ENCODE assay signal across 24 cellular contexts in genomic region chr6:47404436-47404835, GRCh38.
DNase-seq lines count a peak whose midpoint lies in the region; ATAC-seq, FAIRE-seq and TF ChIP-seq lines count a peak whose summit lies in the region.
"Had no signal": no experiment of that assay in that cellular context is flagged by ENCODE, and none has a peak within 500 bp of the region (broad histone marks: within the 10 kb centered on the region; RNA-seq: fewer than 3 reads in every experiment).

No MANE protein-coding gene starts in this region.

- H3K9ac ChIP-seq in HepG2 (ENCODE audit: insufficient read depth, low read depth, low read length) (no peak overlapping the region), mucosa of rectum (ENCODE audit: low read depth in 1 of 2, low read length in 2 of 2) (no peak overlapping the region)
- H3K9ac ChIP-seq: KMS-11 had no signal

- no peak overlapping the region for H3K4me2 ChIP-seq in HepG2 (ENCODE audit: low read depth, low read length)
- H3K4me2 ChIP-seq in PC-9, result peak overlapping the region; percentile 64
- H3K4me2 ChIP-seq: KMS-11 had no signal

- ATAC-seq in HepG2 (no peak), right lobe of liver (no peak)

- no peaks in the 10 kb centered on the region for H3K9me2 ChIP-seq in PC-9 (ENCODE audit: insufficient read depth)

- in situ Hi-C loops in HepG2 (cut with HindIII; ENCODE audit: extremely low pct_ligation_motif_present, low pct_unique_long_range_greater_than_20kb), result no loop called here

- no peaks in the 10 kb centered on the region for H3K36me3 ChIP-seq in HepG2 (replicated peaks in 1 of 2; ENCODE audit: control insufficient read depth in 1 of 2, insufficient read depth in 2 of 2, low read length in 2 of 2)
- H3K36me3 ChIP-seq in right lobe of liver, result no peaks in the 10 kb centered on the region
- H3K36me3 ChIP-seq in PC-9 (ENCODE audit: low read depth), result no peaks in the 10 kb centered on the region
- no peaks in the 10 kb centered on the region for H3K36me3 ChIP-seq in mucosa of rectum (ENCODE audit: control insufficient read depth in 2 of 2, insufficient read depth in 2 of 2, low read length in 2 of 2)
- no peaks in the 10 kb centered on the region for H3K36me3 ChIP-seq in stomach
- H3K36me3 ChIP-seq: BE2C, SJSA1 had no signal

- H3K4me1 ChIP-seq in HepG2 (ENCODE audit: insufficient read depth, low read length), result peaks cover 10% of the 10 kb centered on the region
- H3K4me1 ChIP-seq in right lobe of liver, result no peaks in the 10 kb centered on the region
- H3K4me1 ChIP-seq in PC-9 (replicated peaks; ENCODE audit: insufficient read depth), result peaks cover 62% of the 10 kb centered on the region
- H3K4me1 ChIP-seq in mucosa of rectum (ENCODE audit: control insufficient read depth in 2 of 2, insufficient read depth in 2 of 2, low read length in 2 of 2), result peaks cover 15 to 45% of the 10 kb centered on the region in 2 donors
- peaks cover 0 to 15% (median 4%) of the 10 kb centered on the region in 4 donors for H3K4me1 ChIP-seq in stomach
- H3K4me1 ChIP-seq: BE2C, SJSA1 had no signal

- H3K79me2 ChIP-seq in HepG2 (ENCODE audit: insufficient read depth, low read length) (no peaks in the 10 kb centered on the region), PC-9 (ENCODE audit: low read depth) (no peaks in the 10 kb centered on the region; the same call in 1 of the 2 replicates)

- peaks cover 0 to 9% of the 10 kb centered on the region in 2 experiments; a peak in 1 of 5 replicates for H3K27me3 ChIP-seq in HepG2 (ENCODE audit: control insufficient read depth in 1 of 2, insufficient read depth in 2 of 2, low read length in 2 of 2)
- H3K27me3 ChIP-seq in right lobe of liver, result no peaks in the 10 kb centered on the region
- H3K27me3 ChIP-seq in PC-9 (ENCODE audit: insufficient read depth, low read depth), result no peaks in the 10 kb centered on the region
- H3K27me3 ChIP-seq in mucosa of rectum (ENCODE audit: control insufficient read depth in 2 of 2, insufficient read depth in 2 of 2, low read length in 2 of 2), result no peaks in the 10 kb centered on the region
- H3K27me3 ChIP-seq in stomach, result no peaks in the 10 kb centered on the region
- H3K27me3 ChIP-seq: BE2C, SJSA1 had no signal

- no peak overlapping the region for H3K4me3 ChIP-seq in HepG2 (replicated peaks in 1 of 3; ENCODE audit: insufficient read depth in 1 of 3, low read depth in 2 of 3, low read length in 3 of 3)
- H3K4me3 ChIP-seq in right lobe of liver, result no peak overlapping the region
- H3K4me3 ChIP-seq in PC-9, result no peak overlapping the region
- no peak overlapping the region for H3K4me3 ChIP-seq in mucosa of rectum (ENCODE audit: low read length in 2 of 2)
- H3K4me3 ChIP-seq in stomach, result no peak overlapping the region
- H3K4me3 ChIP-seq: SJSA1 had no signal

- POLR2A ChIA-PET in HepG2 (lab: Yijun Ruan, JAX) (no interaction called here), PC-9 (lab: Charles Lee; ENCODE audit: unreplicated experiment) (no interaction called here)

- intact Hi-C loops in HepG2 (cut with micrococcal nuclease; ENCODE audit: unreplicated experiment) (no loop called here), right lobe of liver (cut with DNase I) (no loop called here), PC-9 (cut with micrococcal nuclease; ENCODE audit: unreplicated experiment) (loop anchor here (10.0 kb wide), 1 partner anchor 310 kb away; no protein-coding TSS in a partner anchor), stomach (cut with DNase I; ENCODE audit: low total_unique reads) (no loop called here)

- TF ChIP-seq RAD21 in HepG2 (CRISPR knock-in tag; IDR thresholded peaks at IDR 0.05), result no peak

- no peak for TF ChIP-seq EP300 in HepG2 (IDR thresholded peaks at IDR 0.05; ENCODE audit: low read depth in 2 of 2, low read length in 2 of 2)
- no peak for TF ChIP-seq EP300 in HepG2 (CRISPR knock-in tag; IDR thresholded peaks at IDR 0.05; ENCODE audit: borderline replicate concordance)
- no peak for TF ChIP-seq EP300 in stomach (IDR thresholded peaks at IDR 0.05)

- no peak for FAIRE-seq in HepG2 (lab: Jason Lieb, UNC)
- FAIRE-seq: D721Med, GM18507, H54, HTR-8/SVneo had no signal

- H3K9me3 ChIP-seq in HepG2 (ENCODE audit: low read length) (no peaks in the 10 kb centered on the region), right lobe of liver (no peaks in the 10 kb centered on the region), PC-9 (ENCODE audit: insufficient read depth, low read depth) (no peaks in the 10 kb centered on the region), mucosa of rectum (ENCODE audit: control insufficient read depth in 2 of 2, low read length in 2 of 2) (no peaks in the 10 kb centered on the region), stomach (no peaks in the 10 kb centered on the region)
- H3K9me3 ChIP-seq: BE2C, SJSA1 had no signal

- no peak overlapping the region for H3K27ac ChIP-seq in HepG2 (ENCODE audit: extremely low read length, insufficient read depth, low read length)
- no peak overlapping the region for H3K27ac ChIP-seq in right lobe of liver
- peak overlapping the region; percentile 92 for H3K27ac ChIP-seq in PC-9
- peak overlapping the region; percentile 71 to 78 for H3K27ac ChIP-seq in mucosa of rectum (ENCODE audit: low read depth in 2 of 2, low read length in 2 of 2)
- H3K27ac ChIP-seq in stomach, result peak overlapping the region in 1 of 5 donors; percentile 41
- H3K27ac ChIP-seq: KMS-11, SJSA1 had no signal

- BruUV-seq in HepG2 (replicated peaks; lab: Mats Ljungman, UMichigan), result no TSS peak
- BruUV-seq in PC-9 (replicated peaks; lab: Mats Ljungman, UMichigan), result no TSS peak

- TF ChIP-seq CTCF in HepG2 (CRISPR knock-in tag; IDR thresholded peaks at IDR 0.05), result no peak
- no peak for TF ChIP-seq CTCF in right lobe of liver (IDR thresholded peaks at IDR 0.05)
- TF ChIP-seq CTCF in PC-9 (conservative IDR thresholded peaks at IDR 0.05), result no peak
- TF ChIP-seq CTCF in stomach (IDR thresholded peaks at IDR 0.05), result no peak

- CTCF ChIA-PET in HepG2 (lab: Yijun Ruan, JAX; ENCODE audit: low intra/inter-chr PET ratio, low total read pairs), result no interaction called here
- CTCF ChIA-PET in PC-9 (lab: Charles Lee), result interaction anchor here (0.6 kb wide), 1 partner anchor 346 kb away, joined by 3 read pairs; no protein-coding TSS in a partner anchor

- WGBS in HepG2 (ENCODE audit: low lambda C conversion rate), result 57% methylated on average over 4 of the region's 4 CpGs
- whole genome bisulfite sequencing in right lobe of liver (ENCODE audit: insufficient coverage, low coverage, low lambda C conversion rate, missing lambda C conversion rate), result 67% methylated on average over 4 of the region's 4 CpGs
- 81 to 87% (median 83%) methylated on average over 4 of the region's 4 CpGs for WGBS in stomach, 5 donors

- no peak overlapping the region for H2AFZ ChIP-seq in HepG2 (ENCODE audit: low read length)
- no peak overlapping the region for H2AFZ ChIP-seq in PC-9

- H3F3A ChIP-seq in PC-9 (ENCODE audit: insufficient read depth, low read depth), result peaks cover 44% of the 10 kb centered on the region

- H4K20me1 ChIP-seq in HepG2 (ENCODE audit: insufficient read depth, low read length), result no peaks in the 10 kb centered on the region
- no peaks in the 10 kb centered on the region for H4K20me1 ChIP-seq in PC-9 (ENCODE audit: insufficient read depth)

- TF ChIP-seq POLR2A in HepG2 (IDR thresholded peaks at IDR 0.05; ENCODE audit: insufficient read depth in 1 of 2, low read depth in 2 of 2, low read length in 2 of 2) (no peak), right lobe of liver (IDR thresholded peaks at IDR 0.05) (no peak), stomach (IDR thresholded peaks at IDR 0.05) (no peak)

- DNase-seq in HepG2 (ENCODE audit: low spot score) (no peak), right lobe of liver (no peak), PC-9 (no peak), nucleus accumbens (lab: John Stamatoyannopoulos, UW) (no peak), NCI-H524 treated with DMSO at 0.1 percent for 48 hours (lab: John Stamatoyannopoulos, UW) (no peak), stomach (no peak)
- DNase-seq: 8988T, ACHN, BE2C, NCI-H1048, NCI-H1694, NCI-H2029 treated with DMSO at 0.1 percent for 48 hours, NCI-H226, NCI-H510A, NCI-H748 treated with DMSO at 0.1 percent for 48 hours, Right ventricle myocardium superior, RPMI8226 had no signal

TF ChIP-seq in HepG2, 621 proteins besides CTCF, POLR2A, EP300 and RAD21:
- TF ChIP-seq LCORL (IDR thresholded peaks at IDR 0.05) (0 out of 2 replicates have a peak, but pooled peaks have one; percentile 64), LCORL (CRISPR knock-in tag; IDR thresholded peaks at IDR 0.05) (no peak), HOXA9 (CRISPR knock-in tag; IDR thresholded peaks at IDR 0.05; ENCODE audit: borderline replicate concordance) (no peak)

Comparison
In these comparisons a context has a peak if more than half of its experiments do, and no peak if none do; other contexts are left out.
1. H3K27ac ChIP-seq: peak in PC-9 (single experiment) and mucosa of rectum (2 of 2); none in HepG2 (single experiment) and right lobe of liver (0 of 3).